22 cellular contexts compared by ENCODE assay signal in the genomic region with DNA sequence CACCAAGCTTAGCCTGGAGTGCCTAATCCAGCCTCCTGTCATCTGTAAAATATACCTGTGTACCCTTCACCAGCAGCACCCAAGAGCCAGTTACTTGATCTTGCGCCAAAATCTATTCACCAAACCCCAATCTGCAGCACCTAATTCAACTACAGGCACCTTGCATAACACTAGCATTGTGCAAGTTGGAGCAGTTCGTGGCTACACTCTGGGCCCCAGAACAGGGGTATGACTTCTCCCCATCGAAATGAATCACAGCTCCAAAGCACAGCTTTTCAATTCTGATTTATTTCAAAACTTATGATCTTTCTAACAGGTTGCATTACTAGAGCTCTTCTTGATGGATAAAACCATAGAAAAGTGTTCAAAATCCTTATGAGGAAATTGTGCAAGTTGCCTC.
DNase-seq lines count a peak whose midpoint lies in the region; ATAC-seq and TF ChIP-seq lines count a peak whose summit lies in the region.
"Had no signal": no experiment of that assay in that cellular context is flagged by ENCODE, and none has a peak within 500 bp of the region (broad histone marks: within the 10 kb centered on the region; RNA-seq: fewer than 3 reads in every experiment).

No MANE protein-coding gene starts in this region.

- no peak overlapping the region for H3K4ac ChIP-seq in IMR-90 (ENCODE audit: low read depth, low read length)

- CTCF ChIA-PET in activated CD4-positive, alpha-beta T cell treated with anti-CD3 and anti-CD28 coated beads for 36 hours (lab: Charles Lee), result no interaction called here
- CTCF ChIA-PET in IMR-90 (lab: Yijun Ruan, JAX) (no interaction called here), mammary epithelial cell (lab: Charles Lee; ENCODE audit: low non-redundant PET) (no interaction called here)

- H3K9me3 ChIP-seq in IMR-90 (ENCODE audit: control insufficient read depth, insufficient read depth, low read length), result no peaks in the 10 kb centered on the region
- no peaks in the 10 kb centered on the region for H3K9me3 ChIP-seq in mammary epithelial cell (replicated peaks; ENCODE audit: insufficient read depth, low read length)
- H3K9me3 ChIP-seq: BLaER1, Caco-2 had no signal

- no peak overlapping the region for H2AK9ac ChIP-seq in IMR-90 (replicated peaks; ENCODE audit: low read depth, low read length, poor library complexity)

- no peak overlapping the region for H3K27ac Mint-ChIP-seq in activated CD4-positive, alpha-beta T cell treated with anti-CD3 and anti-CD28 coated beads for 36 hours
- no peak overlapping the region for H3K27ac Mint-ChIP-seq in immature natural killer cell
- H3K27ac Mint-ChIP-seq: B cell; CD8-positive, alpha-beta T cell; GM23338; H9 had no signal

- no peak overlapping the region for H2BK5ac ChIP-seq in IMR-90 (ENCODE audit: low read depth, low read length, poor library complexity, severe bottlenecking)

- intact Hi-C loops in activated CD4-positive, alpha-beta T cell treated with anti-CD3 and anti-CD28 coated beads for 36 hours (cut with DNase I, micrococcal nuclease), result no loop called here
- intact Hi-C loops in IMR-90 (cut with micrococcal nuclease), result no loop called here
- intact Hi-C loops in mammary epithelial cell (cut with micrococcal nuclease), result no loop called here

- H3K27me3 ChIP-seq in IMR-90 (ENCODE audit: control insufficient read depth, insufficient read depth, low read length), result no peaks in the 10 kb centered on the region
- H3K27me3 ChIP-seq in mammary epithelial cell (ENCODE audit: insufficient read depth, low read length), result no peaks in the 10 kb centered on the region
- H3K27me3 ChIP-seq: BLaER1 had no signal

- dilution Hi-C loops in IMR-90 (cut with HindIII; ENCODE audit: low sequenced_read_pairs, unreplicated experiment), result no loop called here
- dilution Hi-C loops in mammary epithelial cell (cut with HindIII; ENCODE audit: low sequenced_read_pairs), result loop anchor here (5.0 kb wide), 1 partner anchor 94 kb away; no protein-coding TSS in a partner anchor

- no peak overlapping the region for H2AFZ ChIP-seq in IMR-90 (replicated peaks; ENCODE audit: low read length, poor library complexity)
- H2AFZ ChIP-seq in mammary epithelial cell (ENCODE audit: low read depth, low read length), result no peak overlapping the region

- WGBS in IMR-90 (ENCODE audit: extremely low coverage in 2 of 2, insufficient read length in 1 of 2), 2 experiments, result 80% methylated on average over 1 of the region's 3 CpGs; no CpG with 5 or more reads in 1 of the 2 experiments
- 58% methylated on average over 3 of the region's 3 CpGs for whole genome bisulfite sequencing in mammary epithelial cell (ENCODE audit: low coverage, missing lambda C conversion rate)

- H3K4me1 ChIP-seq in IMR-90 (ENCODE audit: control insufficient read depth, insufficient read depth, low read length) (no peaks in the 10 kb centered on the region), mammary epithelial cell (ENCODE audit: insufficient read depth, low read length) (no peaks in the 10 kb centered on the region)
- H3K4me1 ChIP-seq: BLaER1, Caco-2 had no signal

- H3K9ac ChIP-seq in IMR-90 (ENCODE audit: low read depth, low read length) (no peak overlapping the region), mammary epithelial cell (ENCODE audit: insufficient read depth, low read length) (no peak overlapping the region)
- H3K9ac ChIP-seq: BLaER1 had no signal

- in situ Hi-C loops in IMR-90 (cut with MboI; ENCODE audit: low sequenced_read_pairs) (no loop called here), mammary epithelial cell (cut with MboI; ENCODE audit: low sequenced_read_pairs in 2 of 2) (no loop called here)

- H3K56ac ChIP-seq in IMR-90 (ENCODE audit: extremely low read depth, insufficient read depth, low read length), result no peak overlapping the region

- H3K36me3 Mint-ChIP-seq in activated CD4-positive, alpha-beta T cell treated with anti-CD3 and anti-CD28 coated beads for 36 hours (ENCODE audit: low read depth), result no peaks in the 10 kb centered on the region
- no peaks in the 10 kb centered on the region for H3K36me3 Mint-ChIP-seq in immature natural killer cell
- H3K36me3 Mint-ChIP-seq: CD4-positive, CD25-positive, alpha-beta regulatory T cell; CD8-positive, alpha-beta T cell had no signal

- H3K23ac ChIP-seq in IMR-90 (ENCODE audit: low read depth, low read length), result no peak overlapping the region

- H3K79me2 ChIP-seq in mammary epithelial cell (ENCODE audit: insufficient read depth, low read length), result no peaks in the 10 kb centered on the region

- H4K20me1 ChIP-seq in IMR-90 (ENCODE audit: insufficient read depth, low read length), result no peaks in the 10 kb centered on the region
- H4K20me1 ChIP-seq in mammary epithelial cell (ENCODE audit: insufficient read depth, low read length), result no peaks in the 10 kb centered on the region
- H4K20me1 ChIP-seq: BLaER1 had no signal

- no peaks in the 10 kb centered on the region for H3K9me1 ChIP-seq in IMR-90 (ENCODE audit: insufficient read depth, low read length)

- H4K5ac ChIP-seq in IMR-90 (ENCODE audit: low read depth, low read length), result no peak overlapping the region

- POLR2A ChIA-PET in activated CD4-positive, alpha-beta T cell treated with anti-CD3 and anti-CD28 coated beads for 36 hours (lab: Charles Lee), result no interaction called here
- POLR2A ChIA-PET in IMR-90 (lab: Charles Lee; ENCODE audit: unreplicated experiment), result no interaction called here

- TF ChIP-seq CTCF in IMR-90 (conservative IDR thresholded peaks at IDR 0.05; ENCODE audit: low read depth, low read length) (no peak), mammary epithelial cell (conservative IDR thresholded peaks at IDR 0.05 in 1 of 2, IDR thresholded peaks at IDR 0.05 in 1 of 2; ENCODE audit: extremely low read depth in 1 of 2, insufficient read depth in 1 of 2, low read depth in 1 of 2, low read length in 2 of 2) (no peak)

- no peak for TF ChIP-seq RAD21 in IMR-90 (IDR thresholded peaks at IDR 0.05; ENCODE audit: low read length)

- H3K27ac ChIP-seq in IMR-90 (ENCODE audit: insufficient read depth, low read length) (no peak overlapping the region), mammary epithelial cell (ENCODE audit: insufficient read depth, low read depth, low read length) (no peak overlapping the region)
- H3K27ac ChIP-seq: 22Rv1, BLaER1, C4-2B had no signal

- H3K4me2 ChIP-seq in IMR-90 (ENCODE audit: low read depth, low read length), result no peak overlapping the region
- H3K4me2 ChIP-seq in mammary epithelial cell (ENCODE audit: insufficient read depth, low read depth, low read length), result no peak overlapping the region
- H3K4me2 ChIP-seq: BLaER1, GM23338 had no signal

- H3K18ac ChIP-seq in IMR-90 (ENCODE audit: low read depth, low read length), result no peak overlapping the region

- H3K9me3 Mint-ChIP-seq in activated CD4-positive, alpha-beta T cell treated with anti-CD3 and anti-CD28 coated beads for 36 hours (ENCODE audit: low read depth), result no peaks in the 10 kb centered on the region
- peaks cover 0 to 5% (median 3%) of the 10 kb centered on the region in 6 donors for H3K9me3 Mint-ChIP-seq in immature natural killer cell
- H3K9me3 Mint-ChIP-seq: GM23338 had no signal

- H3K14ac ChIP-seq in IMR-90 (replicated peaks; ENCODE audit: low read depth, low read length), result 0 out of 2 replicates have a peak overlapping the region, but pooled peaks have one; percentile 1

- DNase-seq in activated CD4-positive, alpha-beta T cell treated with anti-CD3 and anti-CD28 coated beads for 36 hours, result no peak
- DNase-seq in activated CD4-positive, alpha-beta T cell treated with anti-CD3 and anti-CD28 coated beads, Interleukin-2, amount 50 U/mL, for 4 hours, result no peak
- DNase-seq in IMR-90 (no peak), mammary epithelial cell (peak; percentile 23), renal cortical epithelial cell (ENCODE audit: low read depth) (peak; percentile 59), immature natural killer cell (no peak)
- DNase-seq in effector CD8-positive, alpha-beta T cell (lab: John Stamatoyannopoulos, UW), result no peak
- DNase-seq: Caco-2; CD4-positive, CD25-positive, alpha-beta regulatory T cell; CD8-positive, alpha-beta T cell; DMS153; DND-41; GDM1; H9 had no signal

- no peak overlapping the region for H2BK20ac ChIP-seq in IMR-90 (ENCODE audit: low read depth, low read length)

- H2AK5ac ChIP-seq in IMR-90 (ENCODE audit: low read depth, low read length), result no peak overlapping the region

- H2BK15ac ChIP-seq in IMR-90 (ENCODE audit: low read depth, low read length), result no peak overlapping the region

- H3K4me3 Mint-ChIP-seq in activated CD4-positive, alpha-beta T cell treated with anti-CD3 and anti-CD28 coated beads for 36 hours, result no peak overlapping the region
- no peak overlapping the region for H3K4me3 Mint-ChIP-seq in immature natural killer cell
- H3K4me3 Mint-ChIP-seq: B cell; CD4-positive, CD25-positive, alpha-beta regulatory T cell; CD8-positive, alpha-beta T cell; GM23338; H9 had no signal

- no peak for TF ChIP-seq POLR2A in IMR-90 (IDR thresholded peaks at IDR 0.05; ENCODE audit: low read depth, low read length)

- H3K4me3 ChIP-seq in IMR-90 (ENCODE audit: insufficient read depth, low read depth, low read length), result no peak overlapping the region
- H3K4me3 ChIP-seq in mammary epithelial cell (replicated peaks in 1 of 3; ENCODE audit: insufficient read depth in 1 of 3, low read depth in 2 of 3, low read length in 3 of 3), result no peak overlapping the region
- H3K4me3 ChIP-seq: BLaER1, GM12878, GM23338 had no signal

- no TSS peak for BruUV-seq in IMR-90 (replicated peaks; lab: Mats Ljungman, UMichigan)
- no TSS peak for BruUV-seq in mammary epithelial cell (replicated peaks; lab: Mats Ljungman, UMichigan)

- no peaks in the 10 kb centered on the region for H3K79me1 ChIP-seq in IMR-90 (ENCODE audit: low read depth in 1 of 2, low read length in 2 of 2)

- H3K27me3 Mint-ChIP-seq in activated CD4-positive, alpha-beta T cell treated with anti-CD3 and anti-CD28 coated beads for 36 hours, result peaks cover 14% of the 10 kb centered on the region
- H3K27me3 Mint-ChIP-seq in immature natural killer cell (ENCODE audit: low read depth in 3 of 3), result peaks cover 0 to 3% (median 2%) of the 10 kb centered on the region in 3 donors
- H3K27me3 Mint-ChIP-seq: CD4-positive, CD25-positive, alpha-beta regulatory T cell had no signal

- peaks cover 2% of the 10 kb centered on the region for H3K4me1 Mint-ChIP-seq in activated CD4-positive, alpha-beta T cell treated with anti-CD3 and anti-CD28 coated beads for 36 hours
- no peaks in the 10 kb centered on the region for H3K4me1 Mint-ChIP-seq in immature natural killer cell
- H3K4me1 Mint-ChIP-seq: B cell; CD4-positive, CD25-positive, alpha-beta regulatory T cell; GM23338 had no signal

- no peaks in the 10 kb centered on the region for H3K36me3 ChIP-seq in IMR-90 (ENCODE audit: control insufficient read depth, insufficient read depth, low read length)
- no peaks in the 10 kb centered on the region for H3K36me3 ChIP-seq in mammary epithelial cell (ENCODE audit: insufficient read depth, low read length)
- H3K36me3 ChIP-seq: BLaER1 had no signal

- peak; percentile 53 for ATAC-seq in activated CD4-positive, alpha-beta T cell treated with anti-CD3 and anti-CD28 coated beads for 36 hours
- ATAC-seq in IMR-90 (ENCODE audit: low read depth), result no peak
- no peak for ATAC-seq in HG02884 (IDR thresholded peaks at IDR 0.05; ENCODE audit: unreplicated experiment)
- ATAC-seq: CD8-positive, alpha-beta T cell; GM12878; GM23338; HCT116 had no signal

- H4K8ac ChIP-seq in IMR-90 (ENCODE audit: low read depth in 2 of 2, low read length in 2 of 2), result no peak overlapping the region

- no peak overlapping the region for H4K91ac ChIP-seq in IMR-90 (ENCODE audit: insufficient read depth, low read depth, low read length)

- no peak overlapping the region for H2BK120ac ChIP-seq in IMR-90 (ENCODE audit: low read depth, low read length)

Comparison
In these comparisons a context has a peak if more than half of its experiments do, and no peak if none do; other contexts are left out.
1. DNase-seq: peak in mammary epithelial cell (single experiment) and renal cortical epithelial cell (single experiment); none in activated CD4-positive, alpha-beta T cell treated with anti-CD3 and anti-CD28 coated beads for 36 hours (single experiment), activated CD4-positive, alpha-beta T cell treated with anti-CD3 and anti-CD28 coated beads, Interleukin-2, amount 50 U/mL, for 4 hours (0 of 2), IMR-90 (single experiment), immature natural killer cell (0 of 3) and effector CD8-positive, alpha-beta T cell (single experiment).